ENCODE assay signal across 8 cellular contexts in the genomic region with DNA sequence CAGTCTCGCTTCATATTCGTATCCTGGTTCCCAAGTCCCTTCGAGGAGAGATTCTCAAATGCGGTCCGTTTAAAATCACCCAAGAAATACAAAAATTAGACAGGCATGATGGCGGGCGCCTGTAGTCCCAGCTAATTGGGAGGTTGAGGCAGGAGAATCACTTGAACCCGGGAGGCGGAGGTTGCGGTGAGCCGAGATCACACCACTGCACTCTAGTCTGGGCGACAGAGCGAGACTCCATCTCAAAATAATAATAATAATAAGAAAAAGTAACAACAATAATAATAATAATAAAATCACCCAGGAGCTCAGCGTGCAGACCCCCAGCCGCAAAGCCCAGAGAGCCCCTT. TPM values are rescaled to one million over a fixed set of nuclear protein-coding genes. Genes with fewer than 3 reads are reported as not detected.
DNase-seq lines count a peak whose midpoint lies in the region; ATAC-seq and TF ChIP-seq lines count a peak whose summit lies in the region.
"Not testable (repeated sequence)": the region's sequence is repeated elsewhere in the genome, so short reads cannot be mapped to it uniquely, and the experiment has no call there.

No MANE protein-coding gene starts in this region.

- not testable (repeated sequence) for TF ChIP-seq CTCF in H9 (conservative IDR thresholded peaks at IDR 0.05); RWPE1 (conservative IDR thresholded peaks at IDR 0.05; ENCODE audit: low read depth)

- not testable (repeated sequence) for H3K9ac ChIP-seq in H9 (ENCODE audit: extremely low read depth, insufficient read length, low read length)

- not testable (repeated sequence) for ATAC-seq in natural killer cell treated with Interleukin-12 subunit alpha and Interleukin-12 subunit beta and Interleukin-15 and Interleukin-18, amount 100 ng/mL, for 72 hours; stimulated activated effector memory CD8-positive, alpha-beta T cell treated with anti-CD3 and anti-CD28 coated beads, Interleukin-12 subunit alpha, Interleukin-12 subunit beta, amount 100 ng/mL, for 72 hours

- H2BK12ac ChIP-seq in H9 (ENCODE audit: insufficient read length, low read depth, low read length) = not testable (repeated sequence)

- H2BK15ac ChIP-seq in H9 (ENCODE audit: low read depth, low read length) = not testable (repeated sequence)

- not testable (repeated sequence) for H3K79me1 ChIP-seq in H9 (ENCODE audit: insufficient read depth, low read depth, low read length, poor library complexity, severe bottlenecking)

- not testable (repeated sequence) for H3K23me2 ChIP-seq in H9 (ENCODE audit: insufficient read length, low read depth, low read length, poor library complexity, severe bottlenecking)

- not testable (repeated sequence) for H4K91ac ChIP-seq in H9 (ENCODE audit: insufficient read length, low read depth, low read length)

- H2BK20ac ChIP-seq in H9 (ENCODE audit: low read depth, low read length, poor library complexity, severe bottlenecking) = not testable (repeated sequence)

- not testable (repeated sequence) for H3K9me3 ChIP-seq in H9 (ENCODE audit: control insufficient read depth, low read depth, low read length); ectodermal cell (ENCODE audit: control insufficient read depth, low read length)

- not testable (repeated sequence) for H3K4me1 ChIP-seq in ACC112 (ENCODE audit: control insufficient read depth, insufficient read depth, low read length, unreplicated experiment); H9 (ENCODE audit: insufficient read depth, low read length)
- H3K4me1 ChIP-seq in ectodermal cell (ENCODE audit: control insufficient read depth, insufficient read depth, low read length) = peaks cover 22% of the 10 kb centered on the region

- not testable (repeated sequence) for H4K5ac ChIP-seq in H9 (ENCODE audit: insufficient read length, low read depth, low read length)

- H3K18ac ChIP-seq in H9 (ENCODE audit: insufficient read length, low read depth, low read length) = not testable (repeated sequence)

- peaks cover 49% of the 10 kb centered on the region for H3K27me3 Mint-ChIP-seq in H9 (ENCODE audit: low read depth)
- not testable (repeated sequence) for H3K27me3 Mint-ChIP-seq in activated naive CD4-positive, alpha-beta T cell treated with anti-CD3 and anti-CD28 coated beads for 36 hours (ENCODE audit: low read depth)
- peaks cover 12 to 19% of the 10 kb centered on the region in 2 donors for H3K27me3 Mint-ChIP-seq in natural killer cell treated with Interleukin-12 subunit alpha and Interleukin-12 subunit beta and Interleukin-15 and Interleukin-18, amount 100 ng/mL, for 72 hours

- H3K56ac ChIP-seq in H9 (ENCODE audit: insufficient read length, low read depth, low read length) = not testable (repeated sequence)

- not testable (repeated sequence) for H3K36me3 ChIP-seq in ACC112 (ENCODE audit: insufficient read depth, low read length); ectodermal cell (ENCODE audit: control insufficient read depth, insufficient read depth, low read length)

- H4K20me1 ChIP-seq in H9 (ENCODE audit: control insufficient read depth, insufficient read depth, insufficient read length) = not testable (repeated sequence)

- peak overlapping the region; percentile 74; the same call in 1 of the 2 replicates for H3K14ac ChIP-seq in H9 (ENCODE audit: insufficient read depth, low read length)

- peak overlapping the region; percentile 100 for H3K4me3 ChIP-seq in ACC112 (ENCODE audit: low read depth, low read length)
- H3K4me3 ChIP-seq in ectodermal cell (ENCODE audit: insufficient read depth, low read depth, low read length) = peak overlapping the region; percentile 87
- peak overlapping the region; percentile 85 for H3K4me3 ChIP-seq in iPS-11a (ENCODE audit: low read depth, low read length)

- not testable (repeated sequence) for H3K36me3 Mint-ChIP-seq in H9 (ENCODE audit: insufficient read depth in 1 of 3, low read depth in 3 of 3); activated naive CD4-positive, alpha-beta T cell treated with anti-CD3 and anti-CD28 coated beads for 36 hours (ENCODE audit: low read depth); natural killer cell treated with Interleukin-12 subunit alpha and Interleukin-12 subunit beta and Interleukin-15 and Interleukin-18, amount 100 ng/mL, for 72 hours
- peaks cover 29% of the 10 kb centered on the region for H3K36me3 Mint-ChIP-seq in stimulated activated effector memory CD8-positive, alpha-beta T cell treated with anti-CD3 and anti-CD28 coated beads, Interleukin-12 subunit alpha, Interleukin-12 subunit beta, amount 100 ng/mL, for 72 hours

- peaks cover 36% of the 10 kb centered on the region for H3K27me3 ChIP-seq in ACC112 (ENCODE audit: insufficient read depth, low read length)
- H3K27me3 ChIP-seq in H9 (ENCODE audit: insufficient read depth, low read length) = not testable (repeated sequence)
- H3K27me3 ChIP-seq in ectodermal cell (ENCODE audit: control insufficient read depth, insufficient read depth, low read length, poor library complexity, severe bottlenecking) = peaks cover 44% of the 10 kb centered on the region

- peaks cover 35 to 45% of the 10 kb centered on the region in 2 experiments for H3K4me1 Mint-ChIP-seq in H9
- peaks cover 42% of the 10 kb centered on the region for H3K4me1 Mint-ChIP-seq in activated naive CD4-positive, alpha-beta T cell treated with anti-CD3 and anti-CD28 coated beads for 36 hours (ENCODE audit: low read depth)
- peaks cover 45 to 52% of the 10 kb centered on the region in 2 donors for H3K4me1 Mint-ChIP-seq in natural killer cell treated with Interleukin-12 subunit alpha and Interleukin-12 subunit beta and Interleukin-15 and Interleukin-18, amount 100 ng/mL, for 72 hours (ENCODE audit: low read depth in 2 of 2)
- peaks cover 49% of the 10 kb centered on the region for H3K4me1 Mint-ChIP-seq in stimulated activated effector memory CD8-positive, alpha-beta T cell treated with anti-CD3 and anti-CD28 coated beads, Interleukin-12 subunit alpha, Interleukin-12 subunit beta, amount 100 ng/mL, for 72 hours

- not testable (repeated sequence) for H2AK5ac ChIP-seq in H9 (ENCODE audit: insufficient read length, low read length)

- intact Hi-C loops in activated naive CD4-positive, alpha-beta T cell treated with anti-CD3 and anti-CD28 coated beads for 36 hours (cut with micrococcal nuclease) = loop anchor here (10.0 kb wide), 4 partner anchors 152 to 412 kb away; partner anchors contain the start of genes CTU2, PIEZO1, RNF166 and SPG7

- peak overlapping the region; percentile 87 for H2AFZ ChIP-seq in ACC112 (ENCODE audit: low read length, unreplicated experiment)
- not testable (repeated sequence) for H2AFZ ChIP-seq in H9 (ENCODE audit: low read length)

- not testable (repeated sequence) for H3K4ac ChIP-seq in H9 (ENCODE audit: low read depth, low read length)

- DNase-seq in H9; RWPE1 (ENCODE audit: low spot score); activated naive CD4-positive, alpha-beta T cell treated with anti-CD3 and anti-CD28 coated beads for 36 hours; natural killer cell treated with Interleukin-12 subunit alpha and Interleukin-12 subunit beta and Interleukin-15 and Interleukin-18, amount 100 ng/mL, for 72 hours (ENCODE audit: low spot score); stimulated activated effector memory CD8-positive, alpha-beta T cell treated with anti-CD3 and anti-CD28 coated beads, Interleukin-12 subunit alpha, Interleukin-12 subunit beta, amount 100 ng/mL, for 72 hours (ENCODE audit: low spot score in 2 of 2): not testable (repeated sequence)

- H4K8ac ChIP-seq in H9 (replicated peaks; ENCODE audit: insufficient read length, low read depth, low read length) = not testable (repeated sequence)

- CTCF ChIA-PET in RWPE1 (lab: Yijun Ruan, JAX) = not testable (repeated sequence)
- CTCF ChIA-PET in activated naive CD4-positive, alpha-beta T cell treated with anti-CD3 and anti-CD28 coated beads for 36 hours (lab: Charles Lee) = interaction anchor here (1.2 to 1.3 kb wide), 2 partner anchors 10 to 74 kb away, joined by 3 read pairs; no protein-coding TSS in a partner anchor

- not testable (repeated sequence) for H3K23ac ChIP-seq in H9 (ENCODE audit: insufficient read length, low read depth, low read length)

- H3K27ac ChIP-seq in ACC112 (ENCODE audit: low read depth, low read length); H9 (ENCODE audit: insufficient read length, low read depth, low read length); ectodermal cell (ENCODE audit: insufficient read depth, low read depth, low read length, poor library complexity, severe bottlenecking): not testable (repeated sequence)
- peak overlapping the region; percentile 70 for H3K27ac ChIP-seq in RWPE1

- not testable (repeated sequence) for H2BK5ac ChIP-seq in H9 (ENCODE audit: insufficient read length, low read length)

- POLR2A ChIA-PET in RWPE1 (lab: Yijun Ruan, JAX; ENCODE audit: low non-redundant PET) = interaction anchor here (0.6 kb wide), 1 partner anchor 162 kb away, joined by 3 read pairs; no protein-coding TSS in a partner anchor

- peak overlapping the region; percentile 12 for H3K4me2 ChIP-seq in H9 (ENCODE audit: insufficient read depth, insufficient read length, low read length)

- H3T11ph ChIP-seq in H9 (ENCODE audit: low read length) = not testable (repeated sequence)

- not testable (repeated sequence) for H3K27ac Mint-ChIP-seq in H9
- peak overlapping the region; percentile 41 for H3K27ac Mint-ChIP-seq in activated naive CD4-positive, alpha-beta T cell treated with anti-CD3 and anti-CD28 coated beads for 36 hours
- H3K27ac Mint-ChIP-seq in natural killer cell treated with Interleukin-12 subunit alpha and Interleukin-12 subunit beta and Interleukin-15 and Interleukin-18, amount 100 ng/mL, for 72 hours = peak overlapping the region in 1 of 2 donors; percentile 54
- peak overlapping the region; percentile 99 for H3K27ac Mint-ChIP-seq in stimulated activated effector memory CD8-positive, alpha-beta T cell treated with anti-CD3 and anti-CD28 coated beads, Interleukin-12 subunit alpha, Interleukin-12 subunit beta, amount 100 ng/mL, for 72 hours

- not testable (repeated sequence) for H2BK120ac ChIP-seq in H9 (ENCODE audit: low read depth, low read length, poor library complexity, severe bottlenecking)

- peaks cover 37% of the 10 kb centered on the region for H3K79me2 ChIP-seq in ACC112 (ENCODE audit: control insufficient read depth, insufficient read depth, low read length, unreplicated experiment)
- H3K79me2 ChIP-seq in H9 (ENCODE audit: insufficient read depth, low read length) = not testable (repeated sequence)

- H3K4me3 Mint-ChIP-seq in H9 = peak overlapping the region; percentile 61 to 79
- H3K4me3 Mint-ChIP-seq in activated naive CD4-positive, alpha-beta T cell treated with anti-CD3 and anti-CD28 coated beads for 36 hours = peak overlapping the region; percentile 72
- peak overlapping the region; percentile 38 for H3K4me3 Mint-ChIP-seq in natural killer cell treated with Interleukin-12 subunit alpha and Interleukin-12 subunit beta and Interleukin-15 and Interleukin-18, amount 100 ng/mL, for 72 hours
- peak overlapping the region; percentile 89 for H3K4me3 Mint-ChIP-seq in stimulated activated effector memory CD8-positive, alpha-beta T cell treated with anti-CD3 and anti-CD28 coated beads, Interleukin-12 subunit alpha, Interleukin-12 subunit beta, amount 100 ng/mL, for 72 hours

- H3K9me3 Mint-ChIP-seq in H9; activated naive CD4-positive, alpha-beta T cell treated with anti-CD3 and anti-CD28 coated beads for 36 hours; natural killer cell treated with Interleukin-12 subunit alpha and Interleukin-12 subunit beta and Interleukin-15 and Interleukin-18, amount 100 ng/mL, for 72 hours; stimulated activated effector memory CD8-positive, alpha-beta T cell treated with anti-CD3 and anti-CD28 coated beads, Interleukin-12 subunit alpha, Interleukin-12 subunit beta, amount 100 ng/mL, for 72 hours: not testable (repeated sequence)

- no CpG with 5 or more reads among the region's 15 CpGs for WGBS in H9 (ENCODE audit: extremely low coverage, insufficient read length, low lambda C conversion rate)
- WGBS in ectodermal cell, 2 experiments = 71 to 77% methylated on average over 11 to 13 of the region's 15 CpGs

RNA-seq across cellular contexts. Expression of gene ACSF3, which starts 0.4 kb away (rescaled TPM):
- 22.3 and 31.3 TPM in 2 replicates for total RNA-seq in H9 (2021)
- total RNA-seq in activated naive CD4-positive, alpha-beta T cell treated with anti-CD3 and anti-CD28 coated beads for 36 hours = 10 to 100 TPM; 26.1 to 26.7 TPM
- 23.9 TPM for polyA plus RNA-seq in ectodermal cell (2013, experiment 1 of 4)
- 22.9 TPM for polyA plus RNA-seq in ectodermal cell (2013, experiment 2 of 4)
- 15.6 TPM for polyA plus RNA-seq in ectodermal cell (2013, experiment 3 of 4)
- 17.1 TPM for polyA plus RNA-seq in ectodermal cell (2013, experiment 4 of 4)
- total RNA-seq in natural killer cell treated with Interleukin-12 subunit alpha and Interleukin-12 subunit beta and Interleukin-15 and Interleukin-18, amount 100 ng/mL, for 72 hours = 100 to 1,000 TPM in 1 of 2 donors, 10 to 100 TPM in 1; 52.3 to 125 TPM

Comparison
In these comparisons a context has a peak if more than half of its experiments do, and no peak if none do; other contexts are left out.
1. H3K4me3 Mint-ChIP-seq: peak in every context shown above with its lines; median percentile 89 in stimulated activated effector memory CD8-positive, alpha-beta T cell treated with anti-CD3 and anti-CD28 coated beads, Interleukin-12 subunit alpha, Interleukin-12 subunit beta, amount 100 ng/mL, for 72 hours; 72 in activated naive CD4-positive, alpha-beta T cell treated with anti-CD3 and anti-CD28 coated beads for 36 hours; 70 in H9; 38 in natural killer cell treated with Interleukin-12 subunit alpha and Interleukin-12 subunit beta and Interleukin-15 and Interleukin-18, amount 100 ng/mL, for 72 hours.